ENCODE assay signal across 8 cellular contexts in the genomic region with DNA sequence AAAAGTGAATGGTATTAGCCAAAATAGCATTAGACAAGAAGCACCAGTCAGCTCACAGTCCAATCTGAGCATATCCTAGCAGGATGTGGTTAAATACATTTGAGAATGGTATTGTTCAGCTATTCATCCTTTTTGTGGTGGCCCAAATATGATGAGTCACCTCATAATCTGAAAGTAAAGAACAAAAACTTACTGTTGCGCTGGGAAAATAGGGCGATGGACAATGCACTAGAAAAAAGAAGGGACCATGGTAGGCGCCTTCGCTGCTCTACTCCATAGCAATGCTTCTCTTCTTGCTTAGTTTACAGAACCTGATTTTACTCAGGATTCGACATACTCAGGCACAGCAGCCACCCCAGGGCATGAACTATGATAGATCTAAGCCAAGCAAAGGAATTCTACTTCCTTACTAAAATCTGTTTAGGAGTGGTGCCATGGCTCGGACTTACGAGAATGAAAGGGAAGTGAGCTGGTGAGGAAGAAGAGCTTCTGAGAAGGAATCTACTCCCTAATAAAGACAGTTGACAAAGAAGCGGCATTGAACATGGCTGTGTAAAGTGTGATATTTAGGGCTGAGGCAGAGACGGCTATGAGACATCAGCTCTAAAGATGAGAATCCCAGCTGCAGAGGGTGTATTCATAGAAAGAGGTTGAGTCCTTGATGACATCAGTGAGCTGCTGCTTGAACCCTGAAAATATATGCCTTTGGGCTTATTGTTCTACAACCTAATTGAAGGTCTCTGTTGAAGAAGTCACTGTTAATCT. TPM values are rescaled to one million over a fixed set of nuclear protein-coding genes. Genes with fewer than 3 reads are reported as not detected.
DNase-seq lines count a peak whose midpoint lies in the region; ATAC-seq and TF ChIP-seq lines count a peak whose summit lies in the region.

No MANE protein-coding gene starts in this region.

- no peaks in the 10 kb centered on the region for H3K9me3 Mint-ChIP-seq in activated CD8-positive, alpha-beta T cell treated with anti-CD3 and anti-CD28 coated beads for 36 hours

- H3K36me3 ChIP-seq in cardiac muscle cell (no peaks in the 10 kb centered on the region), heart right ventricle (peaks cover 0 to 15% (median 0%) of the 10 kb centered on the region in 9 donors), sigmoid colon (peaks cover 0 to 9% (median 4%) of the 10 kb centered on the region in 4 donors), BE2C (no peaks in the 10 kb centered on the region; the same call in 1 of the 2 replicates)

- peak overlapping the region; percentile 1 for H3K4me3 Mint-ChIP-seq in activated CD8-positive, alpha-beta T cell treated with anti-CD3 and anti-CD28 coated beads for 36 hours

- no peak for TF ChIP-seq CTCF in cardiac muscle cell (IDR thresholded peaks at IDR 0.05; ENCODE audit: low read depth, low read length)
- TF ChIP-seq CTCF in heart right ventricle (IDR thresholded peaks at IDR 0.05): no peak
- no peak for TF ChIP-seq CTCF in activated CD8-positive, alpha-beta T cell treated with anti-CD3 and anti-CD28 coated beads for 36 hours (IDR thresholded peaks at IDR 0.05)
- TF ChIP-seq CTCF in sigmoid colon (IDR thresholded peaks at IDR 0.05): no peak
- TF ChIP-seq CTCF in BE2C (IDR thresholded peaks at IDR 0.05; ENCODE audit: low read depth, low read length): no peak

- H3K27me3 ChIP-seq in cardiac muscle cell (no peaks in the 10 kb centered on the region), heart right ventricle (no peaks in the 10 kb centered on the region), sigmoid colon (no peaks in the 10 kb centered on the region), BE2C (no peaks in the 10 kb centered on the region)

- H3K9me3 ChIP-seq in cardiac muscle cell (ENCODE audit: low read depth): no peaks in the 10 kb centered on the region
- H3K9me3 ChIP-seq in heart right ventricle: peaks cover 0 to 10% (median 0%) of the 10 kb centered on the region in 11 donors
- H3K9me3 ChIP-seq in sigmoid colon: no peaks in the 10 kb centered on the region
- H3K9me3 ChIP-seq in BE2C: no peaks in the 10 kb centered on the region

- ATAC-seq in heart right ventricle (no peak), HG03108 (IDR thresholded peaks at IDR 0.05; ENCODE audit: unreplicated experiment) (peak; percentile 94)
- peak; percentile 91 for ATAC-seq in activated CD8-positive, alpha-beta T cell treated with anti-CD3 and anti-CD28 coated beads for 36 hours

- H3K4me3 ChIP-seq in cardiac muscle cell (no peak overlapping the region), heart right ventricle (peak overlapping the region in 1 of 10 donors; percentile 20), sigmoid colon (no peak overlapping the region), BE2C (ENCODE audit: low read depth, low read length) (no peak overlapping the region)

- H3K4me1 Mint-ChIP-seq in activated CD8-positive, alpha-beta T cell treated with anti-CD3 and anti-CD28 coated beads for 36 hours (ENCODE audit: low read depth): peaks cover 24% of the 10 kb centered on the region

- intact Hi-C loops in heart right ventricle (cut with DNase I): no loop called here
- intact Hi-C loops in activated CD8-positive, alpha-beta T cell treated with anti-CD3 and anti-CD28 coated beads for 36 hours (cut with micrococcal nuclease): no loop called here
- intact Hi-C loops in sigmoid colon (cut with DNase I): no loop called here

- H3K4me1 ChIP-seq in cardiac muscle cell (ENCODE audit: low read depth) (peaks cover 26% of the 10 kb centered on the region), heart right ventricle (peaks cover 0 to 51% (median 26%) of the 10 kb centered on the region in 9 donors), sigmoid colon (peaks cover 0 to 25% (median 12%) of the 10 kb centered on the region in 4 donors), BE2C (no peaks in the 10 kb centered on the region)

- CTCF ChIA-PET in activated CD8-positive, alpha-beta T cell treated with anti-CD3 and anti-CD28 coated beads for 36 hours (lab: Charles Lee): interaction anchor here (0.7 to 0.9 kb wide), 3 partner anchors 52 to 210 kb away, joined by 3 to 5 read pairs (median 3); no protein-coding TSS in a partner anchor

- no peak for TF ChIP-seq EP300 in sigmoid colon (IDR thresholded peaks at IDR 0.05)

- no peaks in the 10 kb centered on the region for H3K27me3 Mint-ChIP-seq in activated CD8-positive, alpha-beta T cell treated with anti-CD3 and anti-CD28 coated beads for 36 hours

- no peak overlapping the region for H3K27ac Mint-ChIP-seq in activated CD8-positive, alpha-beta T cell treated with anti-CD3 and anti-CD28 coated beads for 36 hours

- H3K36me3 Mint-ChIP-seq in activated CD8-positive, alpha-beta T cell treated with anti-CD3 and anti-CD28 coated beads for 36 hours (ENCODE audit: low read depth): peaks cover 8% of the 10 kb centered on the region

- H3K27ac ChIP-seq in cardiac muscle cell (peak overlapping the region; percentile 91), heart right ventricle (peak overlapping the region in 2 of 10 donors; percentile 21 to 52), sigmoid colon (no peak overlapping the region)

- POLR2A ChIA-PET in activated CD8-positive, alpha-beta T cell treated with anti-CD3 and anti-CD28 coated beads for 36 hours (lab: Charles Lee): interaction anchor here (0.6 to 1.2 kb wide), 4 partner anchors 10 to 52 kb away, joined by 3 read pairs; no protein-coding TSS in a partner anchor

- no peak for TF ChIP-seq POLR2A in sigmoid colon (IDR thresholded peaks at IDR 0.05)

- DNase-seq in cardiac muscle cell (ENCODE audit: low read depth in 1 of 2, low spot score in 1 of 2): peak in 1 of 2 donors; percentile 93
- no peak for DNase-seq in heart right ventricle
- peak; percentile 10 for DNase-seq in activated CD8-positive, alpha-beta T cell treated with anti-CD3 and anti-CD28 coated beads for 36 hours
- DNase-seq in midbrain (lab: John Stamatoyannopoulos, UW): peak; percentile 18
- DNase-seq in effector CD4-positive, alpha-beta T cell: no peak
- no peak for DNase-seq in sigmoid colon
- no peak for DNase-seq in BE2C

- WGBS in heart right ventricle, 2 donors: 83 to 92% methylated on average over 9 of the region's 9 CpGs
- WGBS in sigmoid colon, 2 donors: 74 to 92% methylated on average over 9 of the region's 9 CpGs

RNA-seq across cellular contexts. Expression of a gene that starts 13.0 kb away (rescaled TPM):
- total RNA-seq in cardiac muscle cell (15.1 and 15.6 TPM in 2 replicates), heart right ventricle (10 to 100 TPM in 5 of 10 donors, 1 to 10 TPM in 5; 6.6 to 14.4 (median 10.2) TPM), sigmoid colon (10 to 100 TPM; 22.4 to 28.8 (median 23.9) TPM)
- polyA plus RNA-seq in cardiac muscle cell (12.2 and 14.4 TPM in 2 replicates), heart right ventricle (1 to 10 TPM; 1.1 to 4.5 TPM), sigmoid colon (1 to 10 TPM; 6.6 to 9.7 (median 7.3) TPM)
- total RNA-seq in activated CD8-positive, alpha-beta T cell treated with anti-CD3 and anti-CD28 coated beads for 36 hours: 1 to 10 TPM; 6.2 to 6.6 TPM
- polyA plus RNA-seq in BE2C (2012; ENCODE audit: insufficient read depth, insufficient read length, low read depth): 4.8 TPM

RNA-seq across cellular contexts. Expression of a gene that starts 16.6 kb away (rescaled TPM):
- total RNA-seq in cardiac muscle cell (69.9 and 87.0 TPM in 2 replicates), heart right ventricle (10 to 100 TPM; 46.5 to 80.8 (median 63.0) TPM), sigmoid colon (10 to 100 TPM; 41.9 to 63.1 (median 53.0) TPM)
- polyA plus RNA-seq in cardiac muscle cell (110 and 182 TPM in 2 replicates), heart right ventricle (10 to 100 TPM; 16.8 to 34.0 TPM), sigmoid colon (10 to 100 TPM; 22.4 to 33.8 (median 29.4) TPM)
- 10 to 100 TPM; 40.8 to 41.6 TPM for total RNA-seq in activated CD8-positive, alpha-beta T cell treated with anti-CD3 and anti-CD28 coated beads for 36 hours
- 85.9 TPM for polyA plus RNA-seq in BE2C (2012; ENCODE audit: insufficient read depth, insufficient read length, low read depth)

RNA-seq across cellular contexts. Expression of a gene that starts 53.5 kb away (rescaled TPM):
- total RNA-seq in cardiac muscle cell (50.1 and 64.5 TPM in 2 replicates), heart right ventricle (10 to 100 TPM in 8 of 10 donors, 1 to 10 TPM in 2; 9.4 to 16.3 (median 12.0) TPM), sigmoid colon (10 to 100 TPM; 21.0 to 37.0 (median 32.0) TPM)
- polyA plus RNA-seq in cardiac muscle cell (91.1 and 170 TPM in 2 replicates), heart right ventricle (10 to 100 TPM in 1 of 2 donors, 1 to 10 TPM in 1; 9.9 to 14.3 TPM), sigmoid colon (10 to 100 TPM; 15.6 to 18.0 (median 16.2) TPM)
- 10 to 100 TPM; 13.1 to 14.1 TPM for total RNA-seq in activated CD8-positive, alpha-beta T cell treated with anti-CD3 and anti-CD28 coated beads for 36 hours
- polyA plus RNA-seq in BE2C (2012; ENCODE audit: insufficient read depth, insufficient read length, low read depth): 36.3 TPM

Comparison
In these comparisons a context has a peak if more than half of its experiments do, and no peak if none do; other contexts are left out.
1. DNase-seq: peak in activated CD8-positive, alpha-beta T cell treated with anti-CD3 and anti-CD28 coated beads for 36 hours (single experiment) and midbrain (single experiment); none in heart right ventricle (0 of 2), effector CD4-positive, alpha-beta T cell (single experiment), sigmoid colon (single experiment) and BE2C (single experiment).
2. ATAC-seq: peak in HG03108 (single experiment) and activated CD8-positive, alpha-beta T cell treated with anti-CD3 and anti-CD28 coated beads for 36 hours (single experiment); none in heart right ventricle (0 of 8).